In genomic region chr6:78489874-78490273, GRCh38 we compare ENCODE assay signal across 16 cellular contexts.
DNase-seq lines count a peak whose midpoint lies in the region; ATAC-seq and TF ChIP-seq lines count a peak whose summit lies in the region.
"Had no signal": no experiment of that assay in that cellular context is flagged by ENCODE, and none has a peak within 500 bp of the region (broad histone marks: within the 10 kb centered on the region; RNA-seq: fewer than 3 reads in every experiment).

No MANE protein-coding gene starts in this region.

- peak; percentile 44 for DNase-seq in EH (ENCODE audit: low read depth)
- peak; percentile 16 for DNase-seq in MG63
- DNase-seq in choroid plexus epithelial cell (ENCODE audit: low read depth), result peak; percentile 69
- peak; percentile 43 to 80 for DNase-seq in lung microvascular endothelial cell (ENCODE audit: low read depth in 2 of 2)
- DNase-seq in osteoblast (ENCODE audit: insufficient read length, low spot score, missing footprints), result no peak
- no peak for DNase-seq in SHP77 treated with DMSO at 0.1 percent for 48 hours (lab: John Stamatoyannopoulos, UW)
- DNase-seq: BE2C; CD4-positive, alpha-beta memory T cell; KG1; NCI-H1092 treated with DMSO at 0.1 percent for 48 hours; NCI-H1694 treated with DMSO at 0.1 percent for 48 hours; NCI-H446 treated with DMSO at 0.1 percent for 48 hours; NCI-H82; Peyer's patch had no signal

- H2AFZ ChIP-seq in osteoblast (ENCODE audit: low read length), result no peak overlapping the region

- ATAC-seq in GM18858 (IDR thresholded peaks at IDR 0.05; ENCODE audit: unreplicated experiment) (no peak), HG02623 (IDR thresholded peaks at IDR 0.05; ENCODE audit: unreplicated experiment) (no peak)

- no peaks in the 10 kb centered on the region for H4K20me1 ChIP-seq in osteoblast (ENCODE audit: insufficient read depth, low read length)

- no peaks in the 10 kb centered on the region for H3K79me2 ChIP-seq in osteoblast (ENCODE audit: insufficient read depth, low read length)

- H3K27me3 ChIP-seq in MG63 (no peaks in the 10 kb centered on the region), osteoblast (ENCODE audit: insufficient read depth, low read length) (no peaks in the 10 kb centered on the region)
- H3K27me3 ChIP-seq: BE2C, Peyer's patch had no signal

- H3K4me3 ChIP-seq in MG63 (no peak overlapping the region), choroid plexus epithelial cell (ENCODE audit: low read depth, low read length) (no peak overlapping the region), osteoblast (ENCODE audit: insufficient read depth, low read length) (no peak overlapping the region)
- H3K4me3 ChIP-seq: Peyer's patch had no signal

- H3K36me3 ChIP-seq in MG63 (no peaks in the 10 kb centered on the region), osteoblast (ENCODE audit: insufficient read depth, low read length) (no peaks in the 10 kb centered on the region)
- H3K36me3 ChIP-seq: BE2C, Peyer's patch had no signal

- no peak overlapping the region for H3K4me2 ChIP-seq in osteoblast (ENCODE audit: insufficient read depth, low read length)

- H3K4me1 ChIP-seq in osteoblast (ENCODE audit: insufficient read depth, low read length), result no peaks in the 10 kb centered on the region
- H3K4me1 ChIP-seq: Peyer's patch had no signal

- H3K9me3 ChIP-seq in MG63 (no peaks in the 10 kb centered on the region; the same call in 1 of the 2 replicates), osteoblast (ENCODE audit: low read depth, low read length) (no peaks in the 10 kb centered on the region)
- H3K9me3 ChIP-seq: BE2C, Peyer's patch had no signal

- H3K27ac ChIP-seq in osteoblast (ENCODE audit: low read depth, low read length), result no peak overlapping the region
- H3K27ac ChIP-seq: Peyer's patch had no signal

- no peak for TF ChIP-seq CTCF in choroid plexus epithelial cell (conservative IDR thresholded peaks at IDR 0.05; ENCODE audit: low read depth, low read length)
- TF ChIP-seq CTCF in osteoblast (IDR thresholded peaks at IDR 0.05; ENCODE audit: extremely low read depth, low read depth, low read length), result no peak

Comparison
In these comparisons a context has a peak if more than half of its experiments do, and no peak if none do; other contexts are left out.
1. DNase-seq: peak in EH (single experiment), MG63 (single experiment), choroid plexus epithelial cell (single experiment) and lung microvascular endothelial cell (2 of 2); none in osteoblast (single experiment) and SHP77 treated with DMSO at 0.1 percent for 48 hours (single experiment).